ENCODE assay signal across 22 cellular contexts in the genomic region with DNA sequence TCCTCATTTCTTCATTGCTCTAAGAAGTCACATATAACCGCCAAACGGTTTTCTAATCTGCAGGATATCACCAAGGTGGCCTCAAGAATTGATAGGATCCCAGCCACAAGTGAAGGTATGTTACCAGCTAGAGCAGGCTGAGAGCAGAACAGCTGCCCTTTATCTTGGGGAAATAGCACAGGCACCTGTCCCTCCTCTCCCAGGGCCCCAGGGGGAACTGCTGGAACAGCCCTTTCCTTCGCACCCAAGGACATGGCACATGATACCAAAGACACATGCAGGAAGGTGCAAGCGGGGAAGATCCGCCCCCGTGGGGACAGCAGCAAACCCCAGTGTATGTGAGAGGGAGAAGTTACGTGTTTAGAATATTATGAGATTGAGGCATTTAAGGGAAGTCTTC. TPM values are rescaled to one million over a fixed set of nuclear protein-coding genes. Genes with fewer than 3 reads are reported as not detected.
DNase-seq lines count a peak whose midpoint lies in the region; ATAC-seq, FAIRE-seq and TF ChIP-seq lines count a peak whose summit lies in the region.
"Had no signal": no experiment of that assay in that cellular context is flagged by ENCODE, and none has a peak within 500 bp of the region (broad histone marks: within the 10 kb centered on the region; RNA-seq: fewer than 3 reads in every experiment).

No MANE protein-coding gene starts in this region.

- intact Hi-C loops in right lobe of liver (cut with DNase I) = no loop called here

- no peak for TF ChIP-seq POLR2A in right lobe of liver (IDR thresholded peaks at IDR 0.05)

- no peak for FAIRE-seq in small intestine (lab: Jason Lieb, UNC)
- FAIRE-seq: G401.6, GM12892, H1 had no signal

- H3K27me3 Mint-ChIP-seq in T-helper 2 cell treated with Interferon-gamma antibody and Interleukin-4, amounts not matched to agents 5 μg/mL and 100 μg/mL, for 36 hours (ENCODE audit: low read depth) = no peaks in the 10 kb centered on the region

- CTCF ChIA-PET in HEK293 (lab: Yijun Ruan, JAX) = no interaction called here

- peak overlapping the region; percentile 98 for H3K27ac ChIP-seq in 22Rv1
- H3K27ac ChIP-seq in HEK293 (ENCODE audit: extremely low read depth, low read depth, low read length) = no peak overlapping the region
- H3K27ac ChIP-seq in right lobe of liver = peak overlapping the region in 2 of 3 donors; percentile 87 to 92
- no peak overlapping the region for H3K27ac ChIP-seq in small intestine (ENCODE audit: low read depth in 1 of 2, low read length in 1 of 2)

- H3K4me1 Mint-ChIP-seq in T-helper 2 cell treated with Interferon-gamma antibody and Interleukin-4, amounts not matched to agents 5 μg/mL and 100 μg/mL, for 36 hours (ENCODE audit: low read depth) = peaks cover 3% of the 10 kb centered on the region
- H3K4me1 Mint-ChIP-seq: CD4-positive, CD25-positive, alpha-beta regulatory T cell; IgD-negative memory B cell had no signal

- no peaks in the 10 kb centered on the region for H3K36me3 Mint-ChIP-seq in T-helper 2 cell treated with Interferon-gamma antibody and Interleukin-4, amounts not matched to agents 5 μg/mL and 100 μg/mL, for 36 hours (ENCODE audit: low read depth)
- H3K36me3 Mint-ChIP-seq: CD4-positive, CD25-positive, alpha-beta regulatory T cell; IgD-negative memory B cell had no signal

- H3K4me1 ChIP-seq in HEK293 (ENCODE audit: control insufficient read depth, insufficient read depth, low read length) (no peaks in the 10 kb centered on the region), right lobe of liver (peaks cover 0 to 72% (median 22%) of the 10 kb centered on the region in 4 donors), small intestine (ENCODE audit: control insufficient read depth in 2 of 2, insufficient read depth in 1 of 2, low read depth in 1 of 2, low read length in 1 of 2) (no peaks in the 10 kb centered on the region)

- H3K9me3 ChIP-seq in HEK293 (ENCODE audit: control insufficient read depth, insufficient read depth, low read depth, low read length) = no peaks in the 10 kb centered on the region
- H3K9me3 ChIP-seq in right lobe of liver = no peaks in the 10 kb centered on the region
- H3K9me3 ChIP-seq in small intestine (ENCODE audit: control insufficient read depth, low read depth) = no peaks in the 10 kb centered on the region
- H3K9me3 ChIP-seq in MG63 = no peaks in the 10 kb centered on the region; the same call in 1 of the 2 replicates
- H3K9me3 ChIP-seq: BE2C had no signal

- no peak overlapping the region for H3K4me3 ChIP-seq in HEK293 (ENCODE audit: low read depth, low read length)
- no peak overlapping the region for H3K4me3 ChIP-seq in right lobe of liver
- H3K4me3 ChIP-seq in small intestine (ENCODE audit: low read depth in 1 of 2, low read length in 2 of 2) = no peak overlapping the region
- no peak overlapping the region for H3K4me3 ChIP-seq in MG63

- no peaks in the 10 kb centered on the region for H3K36me3 ChIP-seq in HEK293 (ENCODE audit: control insufficient read depth in 2 of 2, insufficient read depth in 1 of 2, low read length in 2 of 2)
- H3K36me3 ChIP-seq in right lobe of liver = no peaks in the 10 kb centered on the region
- no peaks in the 10 kb centered on the region for H3K36me3 ChIP-seq in small intestine (ENCODE audit: control insufficient read depth in 2 of 2, insufficient read depth in 2 of 2, low read length in 2 of 2)
- H3K36me3 ChIP-seq in MG63 = no peaks in the 10 kb centered on the region
- H3K36me3 ChIP-seq: BE2C had no signal

- H3K27me3 ChIP-seq in right lobe of liver = no peaks in the 10 kb centered on the region
- no peaks in the 10 kb centered on the region for H3K27me3 ChIP-seq in small intestine (ENCODE audit: control insufficient read depth in 2 of 2, insufficient read depth in 2 of 2, low read length in 2 of 2)
- H3K27me3 ChIP-seq in MG63 = no peaks in the 10 kb centered on the region
- H3K27me3 ChIP-seq: BE2C had no signal

- ATAC-seq in right lobe of liver = no peak
- ATAC-seq in HG03108 (IDR thresholded peaks at IDR 0.05; ENCODE audit: unreplicated experiment) = no peak
- ATAC-seq: HCT116, Panc1, SK-N-SH treated with all-trans-retinoic acid at 6 μM for 48 hours had no signal

- no peaks in the 10 kb centered on the region for H3K9me3 Mint-ChIP-seq in T-helper 2 cell treated with Interferon-gamma antibody and Interleukin-4, amounts not matched to agents 5 μg/mL and 100 μg/mL, for 36 hours
- H3K9me3 Mint-ChIP-seq: CD4-positive, CD25-positive, alpha-beta regulatory T cell; IgD-negative memory B cell had no signal

- 89% methylated on average over 7 of the region's 7 CpGs for WGBS in right lobe of liver (ENCODE audit: insufficient coverage, low coverage, low lambda C conversion rate, missing lambda C conversion rate)
- WGBS in small intestine, 3 donors = 29 to 63% (median 39%) methylated on average over 7 of the region's 7 CpGs

- DNase-seq in right lobe of liver (no peak), small intestine (peak; percentile 7), MG63 (no peak)
- DNase-seq in T-helper 2 cell treated with Interferon-gamma antibody and Interleukin-4, amounts not matched to agents 5 μg/mL and 100 μg/mL, for 36 hours (ENCODE audit: low spot score) = no peak
- DNase-seq: BE2C; CD4-positive, CD25-positive, alpha-beta regulatory T cell; NCI-H1417; NCI-H1694 treated with DMSO at 0.1 percent for 48 hours; NCI-H2081 treated with DMSO at 0.1 percent for 48 hours; NCI-H2171 treated with DMSO at 0.1 percent for 48 hours; NCI-H524 treated with DMSO at 0.1 percent for 48 hours; NCI-H82 had no signal

- no peak overlapping the region for H3K4me3 Mint-ChIP-seq in T-helper 2 cell treated with Interferon-gamma antibody and Interleukin-4, amounts not matched to agents 5 μg/mL and 100 μg/mL, for 36 hours
- H3K4me3 Mint-ChIP-seq: CD4-positive, CD25-positive, alpha-beta regulatory T cell; IgD-negative memory B cell had no signal

- no peak overlapping the region for H3K27ac Mint-ChIP-seq in T-helper 2 cell treated with Interferon-gamma antibody and Interleukin-4, amounts not matched to agents 5 μg/mL and 100 μg/mL, for 36 hours
- H3K27ac Mint-ChIP-seq: CD4-positive, CD25-positive, alpha-beta regulatory T cell; IgD-negative memory B cell had no signal

- POLR2A ChIA-PET in HEK293 (lab: Yijun Ruan, JAX) = no interaction called here

- TF ChIP-seq CTCF in 22Rv1 (IDR thresholded peaks at IDR 0.05) = no peak
- TF ChIP-seq CTCF in HEK293 (tag by site-specific recombination; IDR thresholded peaks at IDR 0.05) = no peak
- no peak for TF ChIP-seq CTCF in right lobe of liver (IDR thresholded peaks at IDR 0.05)

TF ChIP-seq in HEK293, 187 proteins besides CTCF, POLR2A, EP300 and RAD21:
- TF ChIP-seq ZNF16 (tag by site-specific recombination; IDR thresholded peaks at IDR 0.05; ENCODE audit: low read depth) (no peak), ZNF341 (tag by site-specific recombination; IDR thresholded peaks at IDR 0.05; ENCODE audit: low read depth) (peak; percentile 59)

RNA-seq across cellular contexts. Expression of a gene that starts 35.3 kb away (rescaled TPM):
- total RNA-seq in right lobe of liver = 10 to 100 TPM; 16.8 to 66.2 (median 60.7) TPM
- 1 to 10 TPM; 2.2 to 5.1 (median 2.7) TPM for polyA plus RNA-seq in small intestine
- 19.6 and 19.7 TPM in 2 replicates for total RNA-seq in MG63 (2014; rRNA removed; shearing (Covaris generic); ENCODE audit: low replicate concordance)

Comparison
In these comparisons a context has a peak if more than half of its experiments do, and no peak if none do; other contexts are left out.
1. H3K27ac ChIP-seq: peak in 22Rv1 (single experiment) and right lobe of liver (2 of 3); none in HEK293 (single experiment) and small intestine (0 of 2).